10 cellular contexts compared by ENCODE assay signal in the genomic region with DNA sequence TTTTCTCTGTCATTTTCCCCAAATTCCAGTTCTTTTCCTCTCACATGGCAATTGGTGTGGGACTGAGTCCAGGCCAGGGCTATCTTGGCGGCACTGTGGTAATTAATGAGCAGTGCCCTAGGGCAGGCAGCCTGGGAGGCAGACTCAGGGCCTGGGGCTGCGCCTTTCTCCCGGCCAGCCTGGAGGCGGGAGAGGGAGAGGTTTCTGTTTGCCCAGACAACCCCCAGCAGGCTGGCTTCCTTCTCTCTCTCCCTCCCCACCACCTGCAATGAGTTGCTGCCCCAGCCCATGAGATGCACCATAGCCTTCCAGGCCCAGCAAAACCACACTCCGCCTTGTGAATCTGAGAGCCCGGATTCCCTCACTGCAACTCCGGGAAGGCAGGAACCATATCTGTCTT. TPM values are rescaled to one million over a fixed set of nuclear protein-coding genes. Genes with fewer than 3 reads are reported as not detected.
A peak's percentile ranks its signal among the peaks of the same experiment; 100 is the strongest.
DNase-seq lines count a peak whose midpoint lies in the region; ATAC-seq and TF ChIP-seq lines count a peak whose summit lies in the region.
"Had no signal": no experiment of that assay in that cellular context is flagged by ENCODE, and none has a peak within 500 bp of the region (broad histone marks: within the 10 kb centered on the region; RNA-seq: fewer than 3 reads in every experiment).

No MANE protein-coding gene starts in this region.

- H3K36me3 ChIP-seq in KOPT-K1 (ENCODE audit: insufficient read depth, low read length) = no peaks in the 10 kb centered on the region
- no peaks in the 10 kb centered on the region for H3K36me3 ChIP-seq in osteoblast (ENCODE audit: insufficient read depth, low read length)
- H3K36me3 ChIP-seq in sigmoid colon = no peaks in the 10 kb centered on the region
- H3K36me3 ChIP-seq: left ventricle myocardium inferior had no signal

- H3K9me3 ChIP-seq in KOPT-K1 (ENCODE audit: insufficient read depth, low read length, poor library complexity, severe bottlenecking) (no peaks in the 10 kb centered on the region), osteoblast (ENCODE audit: low read depth, low read length) (no peaks in the 10 kb centered on the region), sigmoid colon (no peaks in the 10 kb centered on the region)

- H3K4me3 ChIP-seq in osteoblast (ENCODE audit: insufficient read depth, low read length) = peak overlapping the region; percentile 20
- no peak overlapping the region for H3K4me3 ChIP-seq in sigmoid colon
- H3K4me3 ChIP-seq: left ventricle myocardium inferior had no signal

- no peak for TF ChIP-seq POLR2A in sigmoid colon (IDR thresholded peaks at IDR 0.05)

- H3K27ac ChIP-seq in KOPT-K1 (ENCODE audit: low read depth, low read length, poor library complexity, severe bottlenecking) = peak overlapping the region; percentile 98
- no peak overlapping the region for H3K27ac ChIP-seq in osteoblast (ENCODE audit: low read depth, low read length)
- no peak overlapping the region for H3K27ac ChIP-seq in sigmoid colon
- H3K27ac ChIP-seq: left ventricle myocardium inferior had no signal

- H3K27me3 Mint-ChIP-seq in activated CD4-positive, alpha-beta T cell treated with anti-CD3 and anti-CD28 coated beads for 36 hours = no peaks in the 10 kb centered on the region
- H3K27me3 Mint-ChIP-seq in activated naive CD8-positive, alpha-beta T cell treated with anti-CD3 and anti-CD28 coated beads, Interleukin-2, amount 10 ng/mL, durations not matched to agents 7 days and 5 days = no peaks in the 10 kb centered on the region

- H3K27me3 ChIP-seq in osteoblast (ENCODE audit: insufficient read depth, low read length) (peaks cover 44% of the 10 kb centered on the region), sigmoid colon (peaks cover 0 to 29% (median 0%) of the 10 kb centered on the region in 3 donors)

- peak overlapping the region; percentile 54 for H3K4me2 ChIP-seq in osteoblast (ENCODE audit: insufficient read depth, low read length)

- no peak overlapping the region for H2AFZ ChIP-seq in osteoblast (ENCODE audit: low read length)

- peaks cover 7% of the 10 kb centered on the region for H4K20me1 ChIP-seq in osteoblast (ENCODE audit: insufficient read depth, low read length)

- CTCF ChIA-PET in activated CD4-positive, alpha-beta T cell treated with anti-CD3 and anti-CD28 coated beads for 36 hours (lab: Charles Lee) = interaction anchor here (0.6 to 2.2 kb wide), 6 partner anchors 12 to 417 kb away, joined by 3 to 10 read pairs (median 3); no protein-coding TSS in a partner anchor

- peak overlapping the region; percentile 34 for H3K4me3 Mint-ChIP-seq in activated CD4-positive, alpha-beta T cell treated with anti-CD3 and anti-CD28 coated beads for 36 hours
- H3K4me3 Mint-ChIP-seq in activated naive CD8-positive, alpha-beta T cell treated with anti-CD3 and anti-CD28 coated beads, Interleukin-2, amount 10 ng/mL, durations not matched to agents 7 days and 5 days = peak overlapping the region; percentile 86

- no peaks in the 10 kb centered on the region for H3K79me2 ChIP-seq in osteoblast (ENCODE audit: insufficient read depth, low read length)

- TF ChIP-seq CTCF in osteoblast (IDR thresholded peaks at IDR 0.05; ENCODE audit: extremely low read depth, low read depth, low read length) (no peak), sigmoid colon (IDR thresholded peaks at IDR 0.05) (no peak)

- 78 to 80% methylated on average over 7 of the region's 7 CpGs for WGBS in sigmoid colon, 2 donors

- H3K9me3 Mint-ChIP-seq in activated CD4-positive, alpha-beta T cell treated with anti-CD3 and anti-CD28 coated beads for 36 hours (ENCODE audit: low read depth) = no peaks in the 10 kb centered on the region
- no peaks in the 10 kb centered on the region for H3K9me3 Mint-ChIP-seq in activated naive CD8-positive, alpha-beta T cell treated with anti-CD3 and anti-CD28 coated beads, Interleukin-2, amount 10 ng/mL, durations not matched to agents 7 days and 5 days

- no peak for TF ChIP-seq EP300 in sigmoid colon (IDR thresholded peaks at IDR 0.05)

- no peak for ATAC-seq in activated CD4-positive, alpha-beta T cell treated with anti-CD3 and anti-CD28 coated beads for 36 hours
- no peak for ATAC-seq in activated naive CD8-positive, alpha-beta T cell treated with anti-CD3 and anti-CD28 coated beads, Interleukin-2, amount 10 ng/mL, durations not matched to agents 7 days and 5 days (ENCODE audit: low read depth)

- DNase-seq in activated CD4-positive, alpha-beta T cell treated with anti-CD3 and anti-CD28 coated beads for 36 hours = no peak
- DNase-seq in activated CD4-positive, alpha-beta T cell treated with anti-CD3 and anti-CD28 coated beads for 48 hours = no peak
- no peak for DNase-seq in activated naive CD8-positive, alpha-beta T cell treated with anti-CD3 and anti-CD28 coated beads, Interleukin-2, amount 10 ng/mL, durations not matched to agents 7 days and 5 days
- no peak for DNase-seq in osteoblast (ENCODE audit: insufficient read length, low spot score, missing footprints)
- no peak for DNase-seq in GF-D8 (lab: John Stamatoyannopoulos, UW)
- DNase-seq in sigmoid colon = no peak
- no peak for DNase-seq in NCI-H2029 (lab: John Stamatoyannopoulos, UW)
- DNase-seq: left ventricle myocardium inferior, NCI-H2107 had no signal

- H3K4me1 Mint-ChIP-seq in activated CD4-positive, alpha-beta T cell treated with anti-CD3 and anti-CD28 coated beads for 36 hours = peaks cover 79% of the 10 kb centered on the region
- peaks cover 54% of the 10 kb centered on the region for H3K4me1 Mint-ChIP-seq in activated naive CD8-positive, alpha-beta T cell treated with anti-CD3 and anti-CD28 coated beads, Interleukin-2, amount 10 ng/mL, durations not matched to agents 7 days and 5 days

- POLR2A ChIA-PET in activated CD4-positive, alpha-beta T cell treated with anti-CD3 and anti-CD28 coated beads for 36 hours (lab: Charles Lee) = interaction anchor here (1.0 kb wide), 3 partner anchors 11 to 20 kb away, joined by 3 to 7 read pairs (median 5); no protein-coding TSS in a partner anchor
- POLR2A ChIA-PET in activated naive CD8-positive, alpha-beta T cell treated with anti-CD3 and anti-CD28 coated beads, Interleukin-2, amount 10 ng/mL, durations not matched to agents 7 days and 5 days (lab: Charles Lee) = interaction anchor here (2.2 to 8.7 kb wide), 2 partner anchors 13 to 23 kb away, joined by 15 to 182 read pairs; a partner anchor contains a TSS

- intact Hi-C loops in activated CD4-positive, alpha-beta T cell treated with anti-CD3 and anti-CD28 coated beads for 36 hours (cut with DNase I, micrococcal nuclease) = loop anchor here (1.0 to 10.0 kb wide), 2 partner anchors 13 to 350 kb away; no protein-coding TSS in a partner anchor
- intact Hi-C loops in sigmoid colon (cut with DNase I) = no loop called here

- peaks cover 6% of the 10 kb centered on the region for H3K36me3 Mint-ChIP-seq in activated CD4-positive, alpha-beta T cell treated with anti-CD3 and anti-CD28 coated beads for 36 hours (ENCODE audit: low read depth)
- no peaks in the 10 kb centered on the region for H3K36me3 Mint-ChIP-seq in activated naive CD8-positive, alpha-beta T cell treated with anti-CD3 and anti-CD28 coated beads, Interleukin-2, amount 10 ng/mL, durations not matched to agents 7 days and 5 days

- H3K27ac Mint-ChIP-seq in activated CD4-positive, alpha-beta T cell treated with anti-CD3 and anti-CD28 coated beads for 36 hours = peak overlapping the region; percentile 91
- peak overlapping the region; percentile 99 for H3K27ac Mint-ChIP-seq in activated naive CD8-positive, alpha-beta T cell treated with anti-CD3 and anti-CD28 coated beads, Interleukin-2, amount 10 ng/mL, durations not matched to agents 7 days and 5 days

- H3K4me1 ChIP-seq in osteoblast (ENCODE audit: insufficient read depth, low read length) = peaks cover 7% of the 10 kb centered on the region
- peaks cover 0 to 13% (median 12%) of the 10 kb centered on the region in 4 donors for H3K4me1 ChIP-seq in sigmoid colon

RNA-seq across cellular contexts. Expression of a gene that starts 15.1 kb away (rescaled TPM):
- 10 to 100 TPM; 55.3 to 60.3 TPM for total RNA-seq in activated CD4-positive, alpha-beta T cell treated with anti-CD3 and anti-CD28 coated beads for 36 hours
- total RNA-seq in activated naive CD8-positive, alpha-beta T cell treated with anti-CD3 and anti-CD28 coated beads, Interleukin-2, amount 10 ng/mL, durations not matched to agents 7 days and 5 days = 10 to 100 TPM; 48.5 to 54.2 TPM
- total RNA-seq in osteoblast = 8.8 and 14.8 TPM in 2 replicates
- 10 to 100 TPM; 16.0 to 36.4 (median 22.0) TPM for total RNA-seq in sigmoid colon
- 10 to 100 TPM; 13.8 to 54.0 (median 30.3) TPM for polyA plus RNA-seq in sigmoid colon
